ENCODE assay signal across 2 cellular contexts in the genomic region with DNA sequence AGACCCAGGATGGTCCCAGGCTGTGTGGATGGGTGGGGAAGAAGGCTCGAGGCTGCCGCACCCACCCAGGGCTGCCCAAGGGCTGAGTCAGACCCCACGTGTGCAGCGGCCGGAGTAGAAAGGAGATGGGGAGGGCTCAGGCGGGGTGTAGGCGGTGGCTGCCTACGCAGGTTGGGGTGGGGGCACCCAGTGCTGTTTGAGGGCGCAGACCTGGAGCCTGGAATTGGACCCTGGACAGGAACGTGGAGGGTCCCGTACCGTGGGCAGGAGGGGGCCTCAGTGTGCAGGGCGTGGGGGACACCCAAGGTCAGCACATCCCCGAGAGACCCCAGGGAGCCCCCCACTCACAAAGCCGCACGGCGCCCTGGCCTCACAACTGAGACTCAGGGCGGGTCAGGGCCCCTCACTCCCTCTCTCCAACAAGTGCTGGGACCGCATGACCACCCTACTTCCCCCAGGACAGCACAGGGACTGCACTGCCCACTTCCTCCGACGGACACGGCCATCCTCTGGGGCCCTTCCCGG.
TF ChIP-seq lines count a peak whose summit lies in the region.

No MANE protein-coding gene starts in this region.

TF ChIP-seq in HCT116, 20 proteins besides CTCF, POLR2A, EP300 and RAD21:
- TF ChIP-seq ZNF274 (IDR thresholded peaks at IDR 0.05; ENCODE audit: low read depth, low read length), result no peak
- TF ChIP-seq, protein P1, sequence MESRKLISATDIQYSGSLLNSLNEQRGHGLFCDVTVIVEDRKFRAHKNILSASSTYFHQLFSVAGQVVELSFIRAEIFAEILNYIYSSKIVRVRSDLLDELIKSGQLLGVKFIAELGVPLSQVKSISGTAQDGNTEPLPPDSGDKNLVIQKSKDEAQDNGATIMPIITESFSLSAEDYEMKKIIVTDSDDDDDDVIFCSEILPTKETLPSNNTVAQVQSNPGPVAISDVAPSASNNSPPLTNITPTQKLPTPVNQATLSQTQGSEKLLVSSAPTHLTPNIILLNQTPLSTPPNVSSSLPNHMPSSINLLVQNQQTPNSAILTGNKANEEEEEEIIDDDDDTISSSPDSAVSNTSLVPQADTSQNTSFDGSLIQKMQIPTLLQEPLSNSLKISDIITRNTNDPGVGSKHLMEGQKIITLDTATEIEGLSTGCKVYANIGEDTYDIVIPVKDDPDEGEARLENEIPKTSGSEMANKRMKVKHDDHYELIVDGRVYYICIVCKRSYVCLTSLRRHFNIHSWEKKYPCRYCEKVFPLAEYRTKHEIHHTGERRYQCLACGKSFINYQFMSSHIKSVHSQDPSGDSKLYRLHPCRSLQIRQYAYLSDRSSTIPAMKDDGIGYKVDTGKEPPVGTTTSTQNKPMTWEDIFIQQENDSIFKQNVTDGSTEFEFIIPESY (IDR thresholded peaks at IDR 0.05; ENCODE audit: extremely low read depth, insufficient replicate concordance, low read length), result no peak
- no peak for TF ChIP-seq EGR1 (IDR thresholded peaks at IDR 0.05; ENCODE audit: low read depth)
- TF ChIP-seq EZH2phosphoT487 (IDR thresholded peaks at IDR 0.05; ENCODE audit: borderline replicate concordance), result no peak

TF ChIP-seq in K562, 482 proteins besides CTCF, POLR2A, EP300 and RAD21:
- TF ChIP-seq NRF1 (conservative IDR thresholded peaks at IDR 0.05 in 1 of 2, IDR thresholded peaks at IDR 0.05 in 1 of 2) (peak in 1 of 2 experiments; percentile 19; a peak in 2 of 4 replicates), PHB2 (IDR thresholded peaks at IDR 0.05; ENCODE audit: low read depth) (no peak), NFE2 (IDR thresholded peaks at IDR 0.05; ENCODE audit: low read depth) (no peak), ZBTB7A (IDR thresholded peaks at IDR 0.05; ENCODE audit: borderline replicate concordance, control insufficient read depth, low read depth, low read length) (peak; percentile 72), BHLHE40 (IDR thresholded peaks at IDR 0.05; ENCODE audit: low read length) (no peak), KDM5B (IDR thresholded peaks at IDR 0.05; ENCODE audit: insufficient replicate concordance, low read depth, low read length) (no peak), NFATC3 (IDR thresholded peaks at IDR 0.05) (no peak), EGR1 (conservative IDR thresholded peaks at IDR 0.05) (peak; percentile 72), FOXM1 (IDR thresholded peaks at IDR 0.05; ENCODE audit: low read depth) (no peak), FOXM1 (CRISPR knock-in tag; IDR thresholded peaks at IDR 0.05; ENCODE audit: low read depth) (no peak), RFX5 (IDR thresholded peaks at IDR 0.05; ENCODE audit: low read depth, low read length) (no peak), SMAD4 (CRISPR knock-in tag; conservative IDR thresholded peaks at IDR 0.05) (no peak), ZNF146 (CRISPR knock-in tag; IDR thresholded peaks at IDR 0.05; ENCODE audit: unreplicated experiment) (no peak), CBFB (CRISPR knock-in tag; IDR thresholded peaks at IDR 0.05) (no peak), HMG20A (CRISPR knock-in tag; conservative IDR thresholded peaks at IDR 0.05) (no peak), ZFP30 (CRISPR knock-in tag; IDR thresholded peaks at IDR 0.05; ENCODE audit: borderline replicate concordance) (no peak), MIER1 (IDR thresholded peaks at IDR 0.05; ENCODE audit: low read depth) (no peak), ZNF384 (IDR thresholded peaks at IDR 0.05; ENCODE audit: low read depth, low read length) (no peak), HNRNPLL (IDR thresholded peaks at IDR 0.05; ENCODE audit: low read depth, low read length, poor library complexity, severe bottlenecking) (no peak), FOSL1 (tag; conservative IDR thresholded peaks at IDR 0.05) (0 out of 2 replicates have a peak, but pooled peaks have one; percentile 20), POU5F1 (IDR thresholded peaks at IDR 0.05; ENCODE audit: borderline replicate concordance, low read depth, low read length, partially characterized antibody) (no peak)
- TF ChIP-seq, protein P2, sequence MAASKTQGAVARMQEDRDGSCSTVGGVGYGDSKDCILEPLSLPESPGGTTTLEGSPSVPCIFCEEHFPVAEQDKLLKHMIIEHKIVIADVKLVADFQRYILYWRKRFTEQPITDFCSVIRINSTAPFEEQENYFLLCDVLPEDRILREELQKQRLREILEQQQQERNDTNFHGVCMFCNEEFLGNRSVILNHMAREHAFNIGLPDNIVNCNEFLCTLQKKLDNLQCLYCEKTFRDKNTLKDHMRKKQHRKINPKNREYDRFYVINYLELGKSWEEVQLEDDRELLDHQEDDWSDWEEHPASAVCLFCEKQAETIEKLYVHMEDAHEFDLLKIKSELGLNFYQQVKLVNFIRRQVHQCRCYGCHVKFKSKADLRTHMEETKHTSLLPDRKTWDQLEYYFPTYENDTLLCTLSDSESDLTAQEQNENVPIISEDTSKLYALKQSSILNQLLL (CRISPR knock-in tag; IDR thresholded peaks at IDR 0.05; ENCODE audit: borderline replicate concordance), result no peak
- TF ChIP-seq, protein P3, sequence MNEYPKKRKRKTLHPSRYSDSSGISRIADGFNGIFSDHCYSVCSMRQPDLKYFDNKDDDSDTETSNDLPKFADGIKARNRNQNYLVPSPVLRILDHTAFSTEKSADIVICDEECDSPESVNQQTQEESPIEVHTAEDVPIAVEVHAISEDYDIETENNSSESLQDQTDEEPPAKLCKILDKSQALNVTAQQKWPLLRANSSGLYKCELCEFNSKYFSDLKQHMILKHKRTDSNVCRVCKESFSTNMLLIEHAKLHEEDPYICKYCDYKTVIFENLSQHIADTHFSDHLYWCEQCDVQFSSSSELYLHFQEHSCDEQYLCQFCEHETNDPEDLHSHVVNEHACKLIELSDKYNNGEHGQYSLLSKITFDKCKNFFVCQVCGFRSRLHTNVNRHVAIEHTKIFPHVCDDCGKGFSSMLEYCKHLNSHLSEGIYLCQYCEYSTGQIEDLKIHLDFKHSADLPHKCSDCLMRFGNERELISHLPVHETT (CRISPR knock-in tag; conservative IDR thresholded peaks at IDR 0.05 in 1 of 2, IDR thresholded peaks at IDR 0.05 in 1 of 2), result no peak
- TF ChIP-seq, protein P4, sequence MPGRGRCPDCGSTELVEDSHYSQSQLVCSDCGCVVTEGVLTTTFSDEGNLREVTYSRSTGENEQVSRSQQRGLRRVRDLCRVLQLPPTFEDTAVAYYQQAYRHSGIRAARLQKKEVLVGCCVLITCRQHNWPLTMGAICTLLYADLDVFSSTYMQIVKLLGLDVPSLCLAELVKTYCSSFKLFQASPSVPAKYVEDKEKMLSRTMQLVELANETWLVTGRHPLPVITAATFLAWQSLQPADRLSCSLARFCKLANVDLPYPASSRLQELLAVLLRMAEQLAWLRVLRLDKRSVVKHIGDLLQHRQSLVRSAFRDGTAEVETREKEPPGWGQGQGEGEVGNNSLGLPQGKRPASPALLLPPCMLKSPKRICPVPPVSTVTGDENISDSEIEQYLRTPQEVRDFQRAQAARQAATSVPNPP (IDR thresholded peaks at IDR 0.05; ENCODE audit: borderline replicate concordance, insufficient read depth, insufficient read length), result no peak
- TF ChIP-seq, protein P5, sequence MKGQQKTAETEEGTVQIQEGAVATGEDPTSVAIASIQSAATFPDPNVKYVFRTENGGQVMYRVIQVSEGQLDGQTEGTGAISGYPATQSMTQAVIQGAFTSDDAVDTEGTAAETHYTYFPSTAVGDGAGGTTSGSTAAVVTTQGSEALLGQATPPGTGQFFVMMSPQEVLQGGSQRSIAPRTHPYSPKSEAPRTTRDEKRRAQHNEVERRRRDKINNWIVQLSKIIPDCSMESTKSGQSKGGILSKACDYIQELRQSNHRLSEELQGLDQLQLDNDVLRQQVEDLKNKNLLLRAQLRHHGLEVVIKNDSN (CRISPR knock-in tag; IDR thresholded peaks at IDR 0.05), result peak; percentile 66
- TF ChIP-seq, protein P6, sequence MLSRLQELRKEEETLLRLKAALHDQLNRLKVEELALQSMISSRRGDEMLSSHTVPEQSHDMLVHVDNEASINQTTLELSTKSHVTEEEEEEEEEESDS (CRISPR knock-in tag; IDR thresholded peaks at IDR 0.05), result no peak
TF ChIP-seq in K562: peak in this region for 5.
